ENCODE assay signal across 13 cellular contexts in genomic region chr7:73971315-73971700, GRCh38.
DNase-seq lines count a peak whose midpoint lies in the region; ATAC-seq and TF ChIP-seq lines count a peak whose summit lies in the region.
"Had no signal": no experiment of that assay in that cellular context is flagged by ENCODE, and none has a peak within 500 bp of the region (broad histone marks: within the 10 kb centered on the region; RNA-seq: fewer than 3 reads in every experiment).

No MANE protein-coding gene starts in this region.

- peak overlapping the region; percentile 26; the same call in 1 of the 2 replicates for H3K9ac ChIP-seq in OCI-LY3 (ENCODE audit: low read length)

- H3K9me3 Mint-ChIP-seq in stimulated activated naive B cell treated with anti-CD40 and anti-IgM and Interleukin-4, amounts not matched to agents 10 μg/mL and 1 μg/mL and 100 μg/mL, for 72 hours, result peaks cover 3 to 4% of the 10 kb centered on the region in 2 donors
- H3K9me3 Mint-ChIP-seq: activated naive CD4-positive, alpha-beta T cell treated with anti-CD3 and anti-CD28 coated beads for 36 hours; CD8-positive, alpha-beta memory T cell had no signal

- H3K9me3 ChIP-seq in OCI-LY3 (ENCODE audit: insufficient read depth, low read length), result no peaks in the 10 kb centered on the region
- H3K9me3 ChIP-seq: esophagus muscularis mucosa had no signal

- peaks cover 12 to 15% of the 10 kb centered on the region in 2 donors for H3K4me1 Mint-ChIP-seq in stimulated activated naive B cell treated with anti-CD40 and anti-IgM and Interleukin-4, amounts not matched to agents 10 μg/mL and 1 μg/mL and 100 μg/mL, for 72 hours
- H3K4me1 Mint-ChIP-seq: CD8-positive, alpha-beta memory T cell had no signal

- no peaks in the 10 kb centered on the region for H3K27me3 ChIP-seq in OCI-LY3 (ENCODE audit: low read depth, low read length)
- H3K27me3 ChIP-seq: esophagus muscularis mucosa had no signal

- TF ChIP-seq CTCF in OCI-LY3 (IDR thresholded peaks at IDR 0.05; ENCODE audit: low read depth, low read length), result no peak

- H3K36me3 Mint-ChIP-seq in stimulated activated naive B cell treated with anti-CD40 and anti-IgM and Interleukin-4, amounts not matched to agents 10 μg/mL and 1 μg/mL and 100 μg/mL, for 72 hours, result peaks cover 0 to 2% of the 10 kb centered on the region in 2 donors

- no peaks in the 10 kb centered on the region for H3K36me3 ChIP-seq in OCI-LY3 (replicated peaks; ENCODE audit: low read depth, low read length)
- H3K36me3 ChIP-seq: esophagus muscularis mucosa had no signal

- no peaks in the 10 kb centered on the region for H3K79me2 ChIP-seq in OCI-LY3 (ENCODE audit: low read length)

- H3K4me2 ChIP-seq in OCI-LY3 (ENCODE audit: low read length), result peak overlapping the region; percentile 83

- DNase-seq in stimulated activated naive B cell treated with anti-CD40 and anti-IgM and Interleukin-4, amounts not matched to agents 10 μg/mL and 1 μg/mL and 100 μg/mL, for 72 hours, result no peak
- DNase-seq in NCI-H345 (lab: John Stamatoyannopoulos, UW), result no peak
- no peak for DNase-seq in activated T-cell treated with anti-CD3 and anti-CD28 coated beads, Interleukin-2, amount 50 U/mL, for 1 hour
- no peak for DNase-seq in NCI-H526 treated with DMSO at 0.1 percent for 48 hours (lab: John Stamatoyannopoulos, UW)
- DNase-seq: activated CD4-positive, alpha-beta T cell treated with anti-CD3 and anti-CD28 coated beads for 48 hours; activated naive CD4-positive, alpha-beta T cell treated with anti-CD3 and anti-CD28 coated beads for 36 hours; CD8-positive, alpha-beta memory T cell; NCI-H1694 treated with DMSO at 0.1 percent for 48 hours had no signal

- peaks cover 15% of the 10 kb centered on the region for H3K4me1 ChIP-seq in OCI-LY3 (ENCODE audit: low read length)

- H3K4me3 ChIP-seq in OCI-LY3 (ENCODE audit: low read length), result peak overlapping the region; percentile 59
- H3K4me3 ChIP-seq: esophagus muscularis mucosa had no signal

- no peaks in the 10 kb centered on the region for H4K20me1 ChIP-seq in OCI-LY3 (ENCODE audit: insufficient read depth, low read length)

- ATAC-seq in GM18861 (IDR thresholded peaks at IDR 0.05; ENCODE audit: unreplicated experiment) (peak; percentile 51), HG02678 (IDR thresholded peaks at IDR 0.05; ENCODE audit: unreplicated experiment) (peak; percentile 50), HG03045 (IDR thresholded peaks at IDR 0.05; ENCODE audit: unreplicated experiment) (no peak)
- peak; percentile 94 to 98 for ATAC-seq in stimulated activated naive B cell treated with anti-CD40 and anti-IgM and Interleukin-4, amounts not matched to agents 10 μg/mL and 1 μg/mL and 100 μg/mL, for 72 hours (replicated peaks)

- H3K27me3 Mint-ChIP-seq in stimulated activated naive B cell treated with anti-CD40 and anti-IgM and Interleukin-4, amounts not matched to agents 10 μg/mL and 1 μg/mL and 100 μg/mL, for 72 hours, result peaks cover 11 to 25% of the 10 kb centered on the region in 2 donors

- H3K27ac Mint-ChIP-seq in stimulated activated naive B cell treated with anti-CD40 and anti-IgM and Interleukin-4, amounts not matched to agents 10 μg/mL and 1 μg/mL and 100 μg/mL, for 72 hours, result no peak overlapping the region
- H3K27ac Mint-ChIP-seq: activated naive CD4-positive, alpha-beta T cell treated with anti-CD3 and anti-CD28 coated beads for 36 hours; CD8-positive, alpha-beta memory T cell had no signal

- H3K27ac ChIP-seq in OCI-LY3 (ENCODE audit: low read length), result no peak overlapping the region
- H3K27ac ChIP-seq: esophagus muscularis mucosa had no signal

- H2AFZ ChIP-seq in OCI-LY3 (ENCODE audit: low read depth, low read length), result peak overlapping the region; percentile 35; the same call in 1 of the 2 replicates

- no peak overlapping the region for H3K4me3 Mint-ChIP-seq in stimulated activated naive B cell treated with anti-CD40 and anti-IgM and Interleukin-4, amounts not matched to agents 10 μg/mL and 1 μg/mL and 100 μg/mL, for 72 hours
- H3K4me3 Mint-ChIP-seq: activated naive CD4-positive, alpha-beta T cell treated with anti-CD3 and anti-CD28 coated beads for 36 hours; CD8-positive, alpha-beta memory T cell had no signal
